Comparison of ENCODE assay signal across 10 cellular contexts in genomic region chr16:66476328-66477027, GRCh38. TPM values are rescaled to one million over a fixed set of nuclear protein-coding genes. Genes with fewer than 3 reads are reported as not detected.
DNase-seq lines count a peak whose midpoint lies in the region; ATAC-seq, FAIRE-seq and TF ChIP-seq lines count a peak whose summit lies in the region.
"Had no signal": no experiment of that assay in that cellular context is flagged by ENCODE, and none has a peak within 500 bp of the region (broad histone marks: within the 10 kb centered on the region; RNA-seq: fewer than 3 reads in every experiment).

No MANE protein-coding gene starts in this region.

- no peaks in the 10 kb centered on the region for H3K27me3 Mint-ChIP-seq in activated CD8-positive, alpha-beta T cell treated with anti-CD3 and anti-CD28 coated beads, Interleukin-2, amount 10 ng/mL, durations not matched to agents 7 days and 5 days (ENCODE audit: low read depth)
- H3K27me3 Mint-ChIP-seq: CD8-positive, alpha-beta memory T cell had no signal

- no peak overlapping the region for H3K4me3 ChIP-seq in A549

- POLR2A ChIA-PET in A549 (lab: Yijun Ruan, JAX), result interaction anchor here (1.0 kb wide), 1 partner anchor 70 kb away, joined by 3 read pairs; no protein-coding TSS in a partner anchor
- POLR2A ChIA-PET in activated CD8-positive, alpha-beta T cell treated with anti-CD3 and anti-CD28 coated beads, Interleukin-2, amount 10 ng/mL, durations not matched to agents 7 days and 5 days (lab: Charles Lee), result no interaction called here

- ATAC-seq in A549 (peak in 1 of 2 experiments; percentile 65; a peak in 3 of 6 replicates), left colon (peak; percentile 46), HG02970 (IDR thresholded peaks at IDR 0.05; ENCODE audit: low FRiP score, unreplicated experiment) (no peak)
- ATAC-seq in activated CD8-positive, alpha-beta T cell treated with anti-CD3 and anti-CD28 coated beads, Interleukin-2, amount 10 ng/mL, durations not matched to agents 7 days and 5 days, result peak; percentile 22

- no peak for TF ChIP-seq EP300 in A549 (IDR thresholded peaks at IDR 0.05)

- H3K36me3 Mint-ChIP-seq in activated CD8-positive, alpha-beta T cell treated with anti-CD3 and anti-CD28 coated beads, Interleukin-2, amount 10 ng/mL, durations not matched to agents 7 days and 5 days (ENCODE audit: low read depth), result no peaks in the 10 kb centered on the region
- H3K36me3 Mint-ChIP-seq: CD8-positive, alpha-beta memory T cell had no signal

- H3K4me1 Mint-ChIP-seq in activated CD8-positive, alpha-beta T cell treated with anti-CD3 and anti-CD28 coated beads, Interleukin-2, amount 10 ng/mL, durations not matched to agents 7 days and 5 days (ENCODE audit: low read depth), result peaks cover 48% of the 10 kb centered on the region

- H3K9me3 Mint-ChIP-seq in activated CD8-positive, alpha-beta T cell treated with anti-CD3 and anti-CD28 coated beads, Interleukin-2, amount 10 ng/mL, durations not matched to agents 7 days and 5 days (ENCODE audit: insufficient read depth), result no peaks in the 10 kb centered on the region
- H3K9me3 Mint-ChIP-seq: CD8-positive, alpha-beta memory T cell had no signal

- H3K4me3 Mint-ChIP-seq in activated CD8-positive, alpha-beta T cell treated with anti-CD3 and anti-CD28 coated beads, Interleukin-2, amount 10 ng/mL, durations not matched to agents 7 days and 5 days, result no peak overlapping the region
- H3K4me3 Mint-ChIP-seq: CD8-positive, alpha-beta memory T cell had no signal

- TF ChIP-seq RAD21 in A549 (conservative IDR thresholded peaks at IDR 0.05 in 1 of 2, IDR thresholded peaks at IDR 0.05 in 1 of 2), result no peak

- H3K27ac ChIP-seq in A549, result peak overlapping the region; percentile 5 to 55; a peak in 3 of 6 replicates

- CTCF ChIA-PET in A549 (lab: Yijun Ruan, JAX), result interaction anchor here (0.5 to 15.7 kb wide), 14 partner anchors 9 to 1290 kb away, joined by 3 to 185 read pairs (median 4); no protein-coding TSS in a partner anchor
- CTCF ChIA-PET in activated CD8-positive, alpha-beta T cell treated with anti-CD3 and anti-CD28 coated beads, Interleukin-2, amount 10 ng/mL, durations not matched to agents 7 days and 5 days (lab: Charles Lee), result interaction anchor here (0.6 to 12.2 kb wide), 14 partner anchors 11 to 355 kb away, joined by 3 to 195 read pairs (median 4); partner anchors contain the start of genes CKLF and NAE1

- FAIRE-seq in A549 (lab: Jason Lieb, UNC) (no peak), HTR-8/SVneo (lab: Jason Lieb, UNC) (peak; percentile 13)

- H3K27ac Mint-ChIP-seq in activated CD8-positive, alpha-beta T cell treated with anti-CD3 and anti-CD28 coated beads, Interleukin-2, amount 10 ng/mL, durations not matched to agents 7 days and 5 days, result peak overlapping the region; percentile 48

- H3K4me2 ChIP-seq in A549, result no peak overlapping the region

- TF ChIP-seq POLR2A in A549 (IDR thresholded peaks at IDR 0.05; ENCODE audit: low read length), result no peak

- DNase-seq in A549 (ENCODE audit: low read depth in 1 of 2, low spot score in 1 of 2), result peak; percentile 25 to 28
- no peak for DNase-seq in HTR-8/SVneo (ENCODE audit: insufficient read length, low spot score)
- DNase-seq in activated CD8-positive, alpha-beta T cell treated with anti-CD3 and anti-CD28 coated beads, Interleukin-2, amount 10 ng/mL, durations not matched to agents 7 days and 5 days, result peak; percentile 56
- peak in 1 of 2 donors; percentile 41 for DNase-seq in left colon
- DNase-seq in G401 (ENCODE audit: low spot score), result no peak
- no peak for DNase-seq in ACHN
- no peak for DNase-seq in cerebellar cortex (ENCODE audit: low spot score)
- DNase-seq: GOT3 had no signal

- WGBS in A549 (ENCODE audit: missing lambda C conversion rate), result 34% methylated on average over 7 of the region's 8 CpGs

- in situ Hi-C loops in G401 (cut with HindIII; ENCODE audit: low sequenced_read_pairs) (no loop called here), ACHN (cut with HindIII; ENCODE audit: low pct_ligation_motif_present, low pct_unique_long_range_greater_than_20kb, low sequenced_read_pairs) (no loop called here)

- no peak for TF ChIP-seq CTCF in A549 (IDR thresholded peaks at IDR 0.05)

- intact Hi-C loops in left colon (cut with DNase I, micrococcal nuclease), result no loop called here

- H3K4me1 ChIP-seq in A549, result peaks cover 18% of the 10 kb centered on the region

- H3K9me3 ChIP-seq in A549, result no peaks in the 10 kb centered on the region

TF ChIP-seq in A549, 52 proteins besides CTCF, POLR2A, EP300 and RAD21:
- TF ChIP-seq CBX8 (IDR thresholded peaks at IDR 0.05), result no peak
- TF ChIP-seq REST (IDR thresholded peaks at IDR 0.05), result no peak
- no peak for TF ChIP-seq MAFK (IDR thresholded peaks at IDR 0.05; ENCODE audit: partially characterized antibody)
- no peak for TF ChIP-seq POLR2AphosphoS2 (conservative IDR thresholded peaks at IDR 0.05; ENCODE audit: low read length)
- TF ChIP-seq USF2 (IDR thresholded peaks at IDR 0.05), result no peak
- no peak for TF ChIP-seq EHF (CRISPR knock-in tag; IDR thresholded peaks at IDR 0.05)
- no peak for TF ChIP-seq MAZ (IDR thresholded peaks at IDR 0.05; ENCODE audit: borderline replicate concordance, low read depth, low read length)
- TF ChIP-seq GATA3 (IDR thresholded peaks at IDR 0.05; ENCODE audit: borderline replicate concordance), result no peak
- TF ChIP-seq NFE2L2 (conservative IDR thresholded peaks at IDR 0.05; ENCODE audit: low read length), result no peak
- no peak for TF ChIP-seq CHD4 (IDR thresholded peaks at IDR 0.05; ENCODE audit: borderline replicate concordance)
- TF ChIP-seq BCL3 (IDR thresholded peaks at IDR 0.05), result no peak
- no peak for TF ChIP-seq TFCP2L1 (CRISPR knock-in tag; IDR thresholded peaks at IDR 0.05)
- no peak for TF ChIP-seq FOSL2 (IDR thresholded peaks at IDR 0.05)
- TF ChIP-seq FOSL2 (CRISPR knock-in tag; IDR thresholded peaks at IDR 0.05), result no peak
- no peak for TF ChIP-seq NR3C1 (IDR thresholded peaks at IDR 0.05)
- no peak for TF ChIP-seq SMC3 (IDR thresholded peaks at IDR 0.05)
- TF ChIP-seq ZNF302 (CRISPR knock-in tag; IDR thresholded peaks at IDR 0.05), result no peak
- TF ChIP-seq BHLHE40 (IDR thresholded peaks at IDR 0.05; ENCODE audit: low read depth, low read length), result no peak
- no peak for TF ChIP-seq ZFP36 (IDR thresholded peaks at IDR 0.05; ENCODE audit: borderline replicate concordance, partially characterized antibody)

RNA-seq across cellular contexts. Expression of gene BEAN1, which starts 49.4 kb away (rescaled TPM):
- polyA plus RNA-seq in A549 (2011; rRNA removed) (0.98 and 1.4 TPM in 2 replicates), A549 (2017; fragmentation: RNase III; extraction: RNeasy Plus Mini Kit Qiagen cat#74134 plus additional on column Dnase treatment) (1.2 to 2.4 TPM (median 1.7 TPM) in 3 replicates)
- 0.58 and 0.63 TPM in 2 replicates for polyA plus RNA-seq in A549 (2012; cell fraction: cytosol; rRNA removed)
- 1.3 and 1.5 TPM in 2 replicates for polyA plus RNA-seq in A549 (2012; cell fraction: nucleus; rRNA removed)
- 0.83 and 1.4 TPM in 2 replicates for polyA minus RNA-seq in A549 (2011; rRNA and poly(A)+ RNA removed)
- not detected for total RNA-seq in activated CD8-positive, alpha-beta T cell treated with anti-CD3 and anti-CD28 coated beads, Interleukin-2, amount 10 ng/mL, durations not matched to agents 7 days and 5 days
- total RNA-seq in left colon, result not detected
- not detected in 2 replicates for total RNA-seq in G401 (2014; rRNA removed; shearing (Covaris generic))
- total RNA-seq: CD8-positive, alpha-beta memory T cell had no signal

Comparison
In these comparisons a context has a peak if more than half of its experiments do, and no peak if none do; other contexts are left out.
1. DNase-seq: peak in A549 (2 of 2) and activated CD8-positive, alpha-beta T cell treated with anti-CD3 and anti-CD28 coated beads, Interleukin-2, amount 10 ng/mL, durations not matched to agents 7 days and 5 days (single experiment); none in HTR-8/SVneo (single experiment), G401 (single experiment), ACHN (single experiment) and cerebellar cortex (single experiment).